8 cellular contexts compared by ENCODE assay signal in genomic region chr12:69985656-69986055, GRCh38.
A peak's percentile ranks its signal among the peaks of the same experiment; 100 is the strongest.
DNase-seq lines count a peak whose midpoint lies in the region; ATAC-seq, FAIRE-seq and TF ChIP-seq lines count a peak whose summit lies in the region.

No MANE protein-coding gene starts in this region.

- no peak overlapping the region for H3K27ac ChIP-seq in brain microvascular endothelial cell

- H3K27me3 ChIP-seq in BE2C, result no peaks in the 10 kb centered on the region
- no peaks in the 10 kb centered on the region for H3K27me3 ChIP-seq in brain microvascular endothelial cell (replicated peaks)

- H3K4me3 ChIP-seq in BE2C (ENCODE audit: low read depth, low read length) (no peak overlapping the region), brain microvascular endothelial cell (ENCODE audit: low read depth, low read length) (no peak overlapping the region)

- TF ChIP-seq CTCF in BE2C (IDR thresholded peaks at IDR 0.05; ENCODE audit: low read depth, low read length) (peak; percentile 62), brain microvascular endothelial cell (IDR thresholded peaks at IDR 0.05; ENCODE audit: low read depth, low read length, missing control alignments) (peak; percentile 55)

- in situ Hi-C loops in brain microvascular endothelial cell (cut with HindIII; ENCODE audit: low pct_ligation_motif_present, low sequenced_read_pairs), result no loop called here

- H3K4me1 ChIP-seq in BE2C, result no peaks in the 10 kb centered on the region

- no peak for FAIRE-seq in GM12892 (lab: Jason Lieb, UNC)

- ATAC-seq in GM19043 (IDR thresholded peaks at IDR 0.05; ENCODE audit: low read depth, unreplicated experiment) (peak; percentile 83), HG03432 (IDR thresholded peaks at IDR 0.05; ENCODE audit: unreplicated experiment) (peak; percentile 84)
- no peak for ATAC-seq in stimulated activated naive CD8-positive, alpha-beta T cell treated with anti-CD3 and anti-CD28 coated beads, Interleukin-15, Interleukin-2, amounts not matched to agents 100 U/mL and 50 U/mL, for 24 hours

- H3K9me3 ChIP-seq in BE2C, result no peaks in the 10 kb centered on the region

- peak; percentile 58 for DNase-seq in BE2C
- no peak for DNase-seq in brain microvascular endothelial cell
- peak; percentile 14 for DNase-seq in stimulated activated naive CD8-positive, alpha-beta T cell treated with anti-CD3 and anti-CD28 coated beads, Interleukin-15, Interleukin-2, amounts not matched to agents 100 U/mL and 50 U/mL, for 24 hours
- no peak for DNase-seq in HCEC 1CT
- no peak for DNase-seq in GM12892 (ENCODE audit: insufficient read length)
- no peak for DNase-seq in amniotic stem cell (lab: John Stamatoyannopoulos, UW)

- H3K36me3 ChIP-seq in BE2C (no peaks in the 10 kb centered on the region), brain microvascular endothelial cell (replicated peaks) (no peaks in the 10 kb centered on the region)

- no peak for TF ChIP-seq POLR2A in GM12892 (IDR thresholded peaks at IDR 0.05; ENCODE audit: low read depth, low read length)

Comparison
In these comparisons a context has a peak if more than half of its experiments do, and no peak if none do; other contexts are left out.
1. DNase-seq: peak in BE2C (single experiment) and stimulated activated naive CD8-positive, alpha-beta T cell treated with anti-CD3 and anti-CD28 coated beads, Interleukin-15, Interleukin-2, amounts not matched to agents 100 U/mL and 50 U/mL, for 24 hours (single experiment); none in brain microvascular endothelial cell (single experiment), HCEC 1CT (single experiment), GM12892 (single experiment) and amniotic stem cell (single experiment).